In the genomic region with DNA sequence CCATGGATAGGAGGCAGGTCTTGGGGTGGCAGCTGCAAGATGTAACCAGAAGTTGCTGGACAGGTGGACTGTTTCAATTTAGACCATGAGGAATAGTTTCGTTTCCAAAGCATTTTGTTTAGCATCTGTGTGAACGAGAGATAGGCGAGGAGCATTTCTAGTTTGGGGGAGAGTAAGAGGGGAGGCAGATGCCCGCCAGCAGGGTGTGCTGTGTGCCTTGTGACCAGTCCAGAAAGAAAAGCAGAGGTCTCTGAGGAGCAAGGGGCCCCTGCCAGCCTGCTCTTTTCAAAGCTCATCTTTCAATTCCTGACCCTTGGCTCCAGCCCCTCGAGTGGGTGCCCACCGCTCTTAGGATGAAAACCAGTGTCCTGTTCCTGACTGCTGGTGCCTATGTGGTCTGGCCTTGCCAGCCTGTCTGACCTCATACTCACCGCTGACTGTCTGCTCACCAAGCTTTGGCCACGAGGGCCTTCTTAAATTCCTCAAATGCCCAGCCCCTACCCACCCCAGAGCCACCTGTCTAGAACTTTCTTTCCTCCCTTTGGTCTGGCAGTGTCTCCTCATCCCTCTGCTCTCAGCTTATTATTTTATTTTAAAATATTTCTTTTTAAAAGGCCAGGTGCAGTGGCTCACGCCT, we compare ENCODE assay signal across 10 cellular contexts. TPM values are rescaled to one million over a fixed set of nuclear protein-coding genes. Genes with fewer than 3 reads are reported as not detected.
DNase-seq lines count a peak whose midpoint lies in the region; ATAC-seq, FAIRE-seq and TF ChIP-seq lines count a peak whose summit lies in the region.
"Had no signal": no experiment of that assay in that cellular context is flagged by ENCODE, and none has a peak within 500 bp of the region (broad histone marks: within the 10 kb centered on the region; RNA-seq: fewer than 3 reads in every experiment).

No MANE protein-coding gene starts in this region.

- H3K9me1 ChIP-seq in keratinocyte (ENCODE audit: control insufficient read depth, extremely low read depth, insufficient read depth, low read length), result peaks cover 3% of the 10 kb centered on the region

- H3K9me3 Mint-ChIP-seq in HFFc6, result no peaks in the 10 kb centered on the region
- no peaks in the 10 kb centered on the region for H3K9me3 Mint-ChIP-seq in immature natural killer cell

- H3K9ac ChIP-seq in SU-DHL-6 (ENCODE audit: low read length), result no peak overlapping the region
- peak overlapping the region; percentile 63 for H3K9ac ChIP-seq in keratinocyte (ENCODE audit: control insufficient read depth, extremely low read depth, insufficient read depth, low read length)

- H3K4me3 ChIP-seq in SU-DHL-6 (ENCODE audit: insufficient read depth, low read length, poor library complexity, severe bottlenecking), result no peak overlapping the region
- H3K4me3 ChIP-seq in keratinocyte (ENCODE audit: control insufficient read depth in 2 of 3, extremely low read depth in 1 of 3, insufficient read depth in 2 of 3, low read depth in 1 of 3, low read length in 3 of 3), result no peak overlapping the region
- H3K4me3 ChIP-seq: body of pancreas had no signal

- H3K36me3 Mint-ChIP-seq in HFFc6 (ENCODE audit: low read depth), result peaks cover 15% of the 10 kb centered on the region
- no peaks in the 10 kb centered on the region for H3K36me3 Mint-ChIP-seq in immature natural killer cell

- peak; percentile 17 for FAIRE-seq in keratinocyte (lab: Jason Lieb, UNC)
- FAIRE-seq: RCC 7860 had no signal

- H4K20me1 ChIP-seq in SU-DHL-6 (ENCODE audit: low read depth, low read length) (no peaks in the 10 kb centered on the region), keratinocyte (ENCODE audit: control insufficient read depth, extremely low read depth, insufficient read depth, low read length) (peaks cover 3% of the 10 kb centered on the region)

- H3K27ac Mint-ChIP-seq in HFFc6 (peak overlapping the region; percentile 88), immature natural killer cell (no peak overlapping the region)

- H3K4me1 ChIP-seq in keratinocyte (ENCODE audit: control insufficient read depth, extremely low read depth, insufficient read depth, low read length), result peaks cover 79% of the 10 kb centered on the region

- H3K4me2 ChIP-seq in SU-DHL-6 (ENCODE audit: low read depth, low read length, poor library complexity, severe bottlenecking), result no peak overlapping the region
- H3K4me2 ChIP-seq in keratinocyte (ENCODE audit: control insufficient read depth, extremely low read depth, insufficient read depth, low read depth, low read length), result peak overlapping the region; percentile 28

- dilution Hi-C loops in keratinocyte (cut with MboI; ENCODE audit: extremely low pct_ligation_motif_present, low sequenced_read_pairs), result no loop called here

- no peak overlapping the region; the same call in 1 of the 2 replicates for H3K4me3 Mint-ChIP-seq in HFFc6
- H3K4me3 Mint-ChIP-seq in immature natural killer cell, result no peak overlapping the region

- H3K9me2 ChIP-seq in SU-DHL-6 (replicated peaks; ENCODE audit: insufficient read depth, low read length), result no peaks in the 10 kb centered on the region

- H3K79me2 ChIP-seq in SU-DHL-6 (ENCODE audit: insufficient read depth, low read length) (no peaks in the 10 kb centered on the region), keratinocyte (ENCODE audit: control insufficient read depth, insufficient read depth, low read length) (peaks cover 80% of the 10 kb centered on the region)

- no peaks in the 10 kb centered on the region for H3K9me3 ChIP-seq in SU-DHL-6 (ENCODE audit: insufficient read depth, low read length)
- no peaks in the 10 kb centered on the region for H3K9me3 ChIP-seq in keratinocyte (ENCODE audit: control insufficient read depth, low read depth, low read length)
- H3K9me3 ChIP-seq: body of pancreas had no signal

- H2AFZ ChIP-seq in SU-DHL-6 (ENCODE audit: low read depth, low read length, severe bottlenecking), result no peak overlapping the region
- H2AFZ ChIP-seq in keratinocyte (ENCODE audit: control insufficient read depth, low read length), result no peak overlapping the region

- H3K27ac ChIP-seq in SU-DHL-6 (ENCODE audit: low read depth, low read length) (no peak overlapping the region), keratinocyte (ENCODE audit: control insufficient read depth, insufficient read depth, low read length) (peak overlapping the region; percentile 80)

- no peak for ATAC-seq in HG02763 (IDR thresholded peaks at IDR 0.05; ENCODE audit: unreplicated experiment)
- no peak for ATAC-seq in HG02852 (IDR thresholded peaks at IDR 0.05; ENCODE audit: unreplicated experiment)

- DNase-seq in D341Med (ENCODE audit: low spot score) (peak; percentile 63), HFFc6 (peak; percentile 30), keratinocyte (ENCODE audit: low read depth, low spot score) (no peak), immature natural killer cell (no peak), NCI-H2081 treated with DMSO at 0.1 percent for 48 hours (lab: John Stamatoyannopoulos, UW) (no peak)

- H3K27me3 ChIP-seq in SU-DHL-6 (ENCODE audit: low read length) (no peaks in the 10 kb centered on the region), keratinocyte (ENCODE audit: control insufficient read depth, extremely low read depth, insufficient read depth, low read length) (no peaks in the 10 kb centered on the region)
- H3K27me3 ChIP-seq: body of pancreas had no signal

- H3F3A ChIP-seq in SU-DHL-6 (ENCODE audit: insufficient read depth), result peaks cover 5% of the 10 kb centered on the region

- H3K27me3 Mint-ChIP-seq in HFFc6 (ENCODE audit: insufficient read depth) (no peaks in the 10 kb centered on the region), immature natural killer cell (ENCODE audit: low read depth in 3 of 3) (peaks cover 0 to 8% (median 7%) of the 10 kb centered on the region in 3 donors)

- TF ChIP-seq CTCF in HFFc6 (IDR thresholded peaks at IDR 0.05) (peak; percentile 72), SU-DHL-6 (IDR thresholded peaks at IDR 0.05; ENCODE audit: insufficient read depth, low read length, poor library complexity, severe bottlenecking) (peak; percentile 45), keratinocyte (optimal IDR thresholded peaks at IDR 0.05 in 1 of 3, IDR thresholded peaks at IDR 0.05 in 1 of 3, conservative IDR thresholded peaks at IDR 0.05 in 1 of 3; ENCODE audit: extremely low read depth in 1 of 3, insufficient read depth in 2 of 3, low read length in 3 of 3) (peak; percentile 13 to 60 (median 45))

- H3K36me3 ChIP-seq in SU-DHL-6 (ENCODE audit: low read length) (no peaks in the 10 kb centered on the region), keratinocyte (ENCODE audit: control insufficient read depth in 2 of 2, extremely low read depth in 1 of 2, insufficient read depth in 2 of 2, low read length in 2 of 2) (peaks cover 36 to 53% of the 10 kb centered on the region in 2 experiments)

- H3K4me1 Mint-ChIP-seq in HFFc6 (ENCODE audit: low read depth) (peaks cover 48% of the 10 kb centered on the region), immature natural killer cell (peaks cover 0 to 4% of the 10 kb centered on the region in 2 donors)

RNA-seq across cellular contexts. Expression of a gene that starts 8.5 kb away (rescaled TPM):
- 100 to 1,000 TPM; 184 to 276 (median 207) TPM for total RNA-seq in HFFc6 (2021; fragmentation: NEBNext Ultra II Directional; extraction: Animal tissue kit (Norgen Biotek cat#: 25700))
- 171 to 534 TPM (median 254 TPM) in 3 replicates for polyA plus RNA-seq in keratinocyte
- polyA plus RNA-seq in keratinocyte (2011; ENCODE audit: low read depth), result 42.6 TPM
- polyA plus RNA-seq in keratinocyte (2011; cell fraction: cytosol; rRNA removed), result 289 and 579 TPM in 2 replicates
- 282 and 353 TPM in 2 replicates for polyA plus RNA-seq in keratinocyte (2011; cell fraction: nucleus; rRNA removed)
- 278 and 559 TPM in 2 replicates for polyA plus RNA-seq in keratinocyte (2012; ENCODE audit: low replicate concordance)
- polyA minus RNA-seq in keratinocyte, result 278 to 1,146 TPM (median 422 TPM) in 3 replicates
- polyA minus RNA-seq in keratinocyte (2011; cell fraction: cytosol; rRNA and poly(A)+ RNA removed), result 637 TPM
- 159 and 168 TPM in 2 replicates for polyA minus RNA-seq in keratinocyte (2011; cell fraction: nucleus; rRNA and poly(A)+ RNA removed)
- not detected for polyA plus RNA-seq in immature natural killer cell

RNA-seq across cellular contexts. Expression of a gene that starts 48.6 kb away (rescaled TPM):
- total RNA-seq in HFFc6 (2021; fragmentation: NEBNext Ultra II Directional; extraction: Animal tissue kit (Norgen Biotek cat#: 25700)), result 1 to 10 TPM; 1.4 to 3.3 (median 2.2) TPM
- polyA plus RNA-seq in keratinocyte, result 0.29 to 0.59 TPM (median 0.58 TPM) in 3 replicates
- polyA plus RNA-seq in keratinocyte (2011; ENCODE audit: low read depth), result 1.4 TPM
- polyA plus RNA-seq in keratinocyte (2011; cell fraction: cytosol; rRNA removed), result 0.12 and 0.46 TPM in 2 replicates
- polyA plus RNA-seq in keratinocyte (2011; cell fraction: nucleus; rRNA removed), result 0.19 TPM in 1 of 2 replicates, not detected in the other
- polyA plus RNA-seq in keratinocyte (2012; ENCODE audit: low replicate concordance), result 0.96 and 3.2 TPM in 2 replicates
- 0.67 to 2.4 TPM (median 0.69 TPM) in 3 replicates for polyA minus RNA-seq in keratinocyte
- polyA minus RNA-seq in keratinocyte (2011; cell fraction: cytosol; rRNA and poly(A)+ RNA removed), result not detected
- not detected in 2 replicates for polyA minus RNA-seq in keratinocyte (2011; cell fraction: nucleus; rRNA and poly(A)+ RNA removed)
- polyA plus RNA-seq in immature natural killer cell, result not detected

Comparison
In these comparisons a context has a peak if more than half of its experiments do, and no peak if none do; other contexts are left out.
1. DNase-seq: peak in D341Med (single experiment) and HFFc6 (single experiment); none in keratinocyte (single experiment), immature natural killer cell (0 of 3) and NCI-H2081 treated with DMSO at 0.1 percent for 48 hours (single experiment).
2. RNA of a gene that starts 8.5 kb away (polyA plus RNA-seq): 42.6 to 579 TPM in keratinocyte; not detected in immature natural killer cell; every median in the first group is over 10 times any median in the second.
3. Peak in every context shown above with its lines, with median percentiles within 50 percentile points of each other: CTCF ChIP-seq.